7 cellular contexts compared by ENCODE assay signal in the genomic region with DNA sequence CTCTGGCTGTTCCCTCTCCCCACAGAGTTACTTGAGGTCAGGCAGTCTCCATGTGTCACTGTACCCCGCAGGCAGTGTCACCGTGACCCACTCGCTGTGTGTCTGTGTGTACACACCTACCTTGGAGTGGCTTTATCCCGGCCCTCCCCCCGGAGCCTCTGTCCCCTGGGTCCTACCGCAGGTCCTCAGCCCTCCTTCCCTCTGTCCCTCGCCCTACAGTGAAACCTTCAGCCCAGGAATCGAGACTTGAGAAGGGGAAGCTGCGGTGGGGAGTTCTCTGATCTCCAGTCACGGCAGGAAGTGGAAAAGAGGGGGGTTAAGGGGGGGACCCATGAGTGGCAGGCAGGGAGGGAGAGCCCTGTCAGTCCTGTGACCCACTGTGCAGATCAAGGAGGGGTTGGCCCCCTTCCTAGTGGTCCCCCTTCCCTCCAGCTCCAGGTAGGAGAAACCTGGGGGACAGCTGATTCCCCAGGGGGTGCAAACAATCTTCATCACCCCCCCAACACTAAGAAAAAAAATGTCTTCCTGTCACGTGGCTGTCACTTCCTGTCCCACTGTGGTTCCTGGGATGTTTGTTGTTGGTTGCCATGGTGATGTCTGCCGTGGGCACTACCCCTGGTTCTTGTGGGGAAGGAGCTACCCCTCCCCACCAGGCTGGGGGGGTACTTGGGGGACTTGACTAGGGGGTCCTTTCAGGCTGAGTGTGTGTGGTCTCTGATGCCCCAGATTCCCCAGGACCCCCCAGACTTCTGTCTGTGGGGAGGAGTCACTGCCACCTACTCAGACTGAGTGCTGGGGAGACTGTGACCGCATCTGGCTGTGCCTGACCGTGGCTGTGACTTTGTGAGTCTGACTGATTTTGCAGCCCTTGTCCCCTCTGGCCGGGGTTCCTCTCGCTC. TPM values are rescaled to one million over a fixed set of nuclear protein-coding genes. Genes with fewer than 3 reads are reported as not detected.
A peak's percentile ranks its signal among the peaks of the same experiment; 100 is the strongest.
DNase-seq lines count a peak whose midpoint lies in the region; ATAC-seq, FAIRE-seq and TF ChIP-seq lines count a peak whose summit lies in the region.

No MANE protein-coding gene starts in this region.

- H3K18ac ChIP-seq in trophoblast cell (ENCODE audit: low read length): peak overlapping the region; percentile 34

- TF ChIP-seq CTCF in thyroid gland (IDR thresholded peaks at IDR 0.05): no peak

- no peak overlapping the region for H3K9ac ChIP-seq in trophoblast cell (ENCODE audit: low read length)

- ATAC-seq in GM18502 (IDR thresholded peaks at IDR 0.05; ENCODE audit: poor library complexity, unreplicated experiment) (peak; percentile 30), HG02938 (IDR thresholded peaks at IDR 0.05; ENCODE audit: unreplicated experiment) (peak; percentile 32)

- no peak overlapping the region for H3K23ac ChIP-seq in trophoblast cell (ENCODE audit: low read length)

- H3K4me3 ChIP-seq in trophoblast cell (ENCODE audit: low read depth, low read length): no peak overlapping the region
- peak overlapping the region in 1 of 3 donors; percentile 22 for H3K4me3 ChIP-seq in thyroid gland (replicated peaks in 1 of 3)

- H3K36me3 ChIP-seq in trophoblast cell (ENCODE audit: control insufficient read depth in 1 of 2, insufficient read depth in 2 of 2, low read length in 2 of 2): no peaks in the 10 kb centered on the region
- H3K36me3 ChIP-seq in thyroid gland: no peaks in the 10 kb centered on the region

- H3K4ac ChIP-seq in trophoblast cell (ENCODE audit: low read depth, low read length): no peak overlapping the region

- no peak overlapping the region for H2BK12ac ChIP-seq in trophoblast cell (ENCODE audit: low read length)

- H2BK120ac ChIP-seq in trophoblast cell (ENCODE audit: insufficient read depth, low read length, poor library complexity): no peak overlapping the region

- DNase-seq in RCC 7860 (ENCODE audit: low spot score) (peak; percentile 85), fibroblast of the conjunctiva (ENCODE audit: low read depth) (peak; percentile 77), trophoblast cell (peak in 1 of 2 donors; percentile 38), thyroid gland (peak; percentile 78 to 80)
- peak; percentile 69 to 76 for DNase-seq in activated T-helper 1 cell treated with anti-CD3 and anti-CD28 coated beads, Interleukin-2, amount 50 U/mL, for 16 hours (ENCODE audit: low read depth in 1 of 2, low spot score in 1 of 2)

- H2AFZ ChIP-seq in trophoblast cell (ENCODE audit: insufficient read depth, low read length, poor library complexity): peak overlapping the region; percentile 9

- H4K8ac ChIP-seq in trophoblast cell (ENCODE audit: low read depth, low read length): peak overlapping the region; percentile 41

- no CpG with 5 or more reads among the region's 16 CpGs for WGBS in trophoblast cell (ENCODE audit: extremely low coverage, insufficient coverage, insufficient read length)
- WGBS in thyroid gland, 2 donors: 0 to 17% methylated on average over 10 to 16 of the region's 16 CpGs

- H3K27me3 ChIP-seq in trophoblast cell (ENCODE audit: insufficient read depth, low read length): no peaks in the 10 kb centered on the region
- H3K27me3 ChIP-seq in thyroid gland: no peaks in the 10 kb centered on the region

- H2BK5ac ChIP-seq in trophoblast cell (ENCODE audit: low read depth, low read length, poor library complexity): peak overlapping the region; percentile 18

- H3K4me1 ChIP-seq in trophoblast cell (ENCODE audit: control insufficient read depth in 1 of 2, insufficient read depth in 2 of 2, low read length in 2 of 2) (peaks cover 14 to 22% of the 10 kb centered on the region in 2 experiments), thyroid gland (peaks cover 83 to 85% of the 10 kb centered on the region in 2 donors)

- peak overlapping the region; percentile 32 for H4K91ac ChIP-seq in trophoblast cell (ENCODE audit: low read depth, low read length)

- H3K27ac ChIP-seq in trophoblast cell (ENCODE audit: low read depth, low read length): no peak overlapping the region
- H3K27ac ChIP-seq in thyroid gland: peak overlapping the region; percentile 59 to 96 (median 93)

- intact Hi-C loops in thyroid gland (cut with DNase I): no loop called here

- no peaks in the 10 kb centered on the region for H3K9me3 ChIP-seq in trophoblast cell (ENCODE audit: insufficient read depth, low read depth, low read length)
- no peaks in the 10 kb centered on the region for H3K9me3 ChIP-seq in thyroid gland

- TF ChIP-seq POLR2A in thyroid gland (IDR thresholded peaks at IDR 0.05): no peak

- no peak overlapping the region for H2AK5ac ChIP-seq in trophoblast cell (ENCODE audit: low read length)

- no peak overlapping the region for H3K14ac ChIP-seq in trophoblast cell (ENCODE audit: low read length)

- no peak overlapping the region for H3K4me2 ChIP-seq in trophoblast cell (ENCODE audit: low read length)

- peaks cover 4% of the 10 kb centered on the region for H3K79me2 ChIP-seq in trophoblast cell (ENCODE audit: control insufficient read depth, insufficient read depth, low read length, poor library complexity)

- H3K79me1 ChIP-seq in trophoblast cell (ENCODE audit: low read length): peaks cover 6% of the 10 kb centered on the region

- H4K12ac ChIP-seq in trophoblast cell (ENCODE audit: low read depth, low read length): no peak overlapping the region

- FAIRE-seq in RCC 7860 (lab: Jason Lieb, UNC): no peak

RNA-seq across cellular contexts. Expression of gene RARA, which starts 13.7 kb away (rescaled TPM):
- 15.0 and 15.5 TPM in 2 replicates for polyA plus RNA-seq in trophoblast cell (2013)
- total RNA-seq in thyroid gland: 10 to 100 TPM; 20.0 to 60.9 (median 35.2) TPM

RNA-seq across cellular contexts. Expression of gene CDC6, which starts 35.0 kb away (rescaled TPM):
- polyA plus RNA-seq in trophoblast cell (2013): 90.5 and 96.3 TPM in 2 replicates
- 1 to 10 TPM in 1 of 4 donors, under 1 TPM in 3; 0.63 to 5.2 (median 0.79) TPM for total RNA-seq in thyroid gland

RNA-seq across cellular contexts. Expression of gene GJD3, which starts 41.9 kb away (rescaled TPM):
- polyA plus RNA-seq in trophoblast cell (2013): 1.4 and 2.0 TPM in 2 replicates
- total RNA-seq in thyroid gland: 1 to 10 TPM; 1.6 to 3.4 (median 1.7) TPM
